In the genomic region with DNA sequence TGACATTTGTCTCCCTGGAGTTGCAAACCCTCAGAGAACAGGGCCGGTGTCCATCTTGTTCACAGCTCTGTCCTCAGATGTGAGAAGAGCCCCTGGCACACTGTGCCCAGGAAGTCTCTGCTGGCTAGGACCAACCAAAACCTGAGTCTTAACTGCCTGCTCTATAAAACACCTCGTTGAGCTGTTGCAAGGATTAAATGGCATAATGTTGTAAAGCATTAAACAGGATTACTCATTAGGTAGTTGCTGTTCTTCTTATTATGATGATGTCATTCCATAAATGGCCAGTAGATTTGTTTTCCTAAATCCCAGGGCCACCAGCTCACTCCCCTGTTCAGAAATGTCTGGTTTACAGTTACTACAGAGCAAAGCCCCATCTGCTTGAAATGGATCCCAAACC, we compare ENCODE assay signal across 8 cellular contexts.
DNase-seq lines count a peak whose midpoint lies in the region; ATAC-seq lines count a peak whose summit lies in the region.
"Not testable (repeated sequence)": the region's sequence is repeated elsewhere in the genome, so short reads cannot be mapped to it uniquely, and the experiment has no call there.

No MANE protein-coding gene starts in this region.

- ATAC-seq in activated naive CD8-positive, alpha-beta T cell treated with anti-CD3 and anti-CD28 coated beads, Interleukin-2, amount 50 U/mL, for 24 hours; naive thymus-derived CD8-positive, alpha-beta T cell; stimulated activated naive CD8-positive, alpha-beta T cell treated with anti-CD3 and anti-CD28 coated beads, Interleukin-15, amount 100 ng/mL, for 72 hours: not testable (repeated sequence)
- peak; percentile 32 for ATAC-seq in esophagus mucosa

- CTCF ChIA-PET in CD4-positive, alpha-beta memory T cell (lab: Charles Lee; ENCODE audit: partially characterized antibody), result interaction anchor here (1.2 to 5.7 kb wide), 5 partner anchors 9 to 152 kb away, joined by 4 to 43 read pairs (median 15); no protein-coding TSS in a partner anchor
- CTCF ChIA-PET in activated CD4-positive, alpha-beta memory T cell treated with anti-CD3 and anti-CD28 coated beads for 36 hours (lab: Charles Lee), result interaction anchor here (0.7 to 2.7 kb wide), 3 partner anchors 10 to 134 kb away, joined by 3 to 21 read pairs (median 3); no protein-coding TSS in a partner anchor

- peak overlapping the region in 5 of 8 donors; percentile 17 to 64 (median 57) for H3K4me3 Mint-ChIP-seq in CD4-positive, alpha-beta memory T cell
- H3K4me3 Mint-ChIP-seq in activated CD4-positive, alpha-beta memory T cell treated with anti-CD3 and anti-CD28 coated beads for 36 hours, result not testable (repeated sequence)
- peak overlapping the region; percentile 71 for H3K4me3 Mint-ChIP-seq in activated T-helper 1 cell treated with anti-CD3 and anti-CD28 coated beads, Interleukin-12 subunit alpha, Interleukin-12 subunit beta, Interleukin-2, Interleukin-4 antibody, amounts not matched to agents 30 ng/mL and 10 ng/mL and 1 ng/mL, durations not matched to agents 14 hours and 24 hours and 36 hours
- H3K4me3 Mint-ChIP-seq in activated naive CD8-positive, alpha-beta T cell treated with anti-CD3 and anti-CD28 coated beads, Interleukin-2, amount 50 U/mL, for 24 hours, result peak overlapping the region; percentile 37
- H3K4me3 Mint-ChIP-seq in naive thymus-derived CD8-positive, alpha-beta T cell, result peak overlapping the region in 6 of 10 donors; percentile 10 to 72 (median 54)
- H3K4me3 Mint-ChIP-seq in stimulated activated naive CD8-positive, alpha-beta T cell treated with anti-CD3 and anti-CD28 coated beads, Interleukin-15, amount 100 ng/mL, for 72 hours, result peak overlapping the region; percentile 68 to 85

- not testable (repeated sequence) for H3K27ac ChIP-seq in CD4-positive, alpha-beta memory T cell (ENCODE audit: low read depth, low read length)

- not testable (repeated sequence) for H3K9me3 Mint-ChIP-seq in CD4-positive, alpha-beta memory T cell; activated CD4-positive, alpha-beta memory T cell treated with anti-CD3 and anti-CD28 coated beads for 36 hours; activated T-helper 1 cell treated with anti-CD3 and anti-CD28 coated beads, Interleukin-12 subunit alpha, Interleukin-12 subunit beta, Interleukin-2, Interleukin-4 antibody, amounts not matched to agents 30 ng/mL and 10 ng/mL and 1 ng/mL, durations not matched to agents 14 hours and 24 hours and 36 hours; activated naive CD8-positive, alpha-beta T cell treated with anti-CD3 and anti-CD28 coated beads, Interleukin-2, amount 50 U/mL, for 24 hours; naive thymus-derived CD8-positive, alpha-beta T cell; stimulated activated naive CD8-positive, alpha-beta T cell treated with anti-CD3 and anti-CD28 coated beads, Interleukin-15, amount 100 ng/mL, for 72 hours

- POLR2A ChIA-PET in CD4-positive, alpha-beta memory T cell (lab: Charles Lee; ENCODE audit: partially characterized antibody), result interaction anchor here (1.0 kb wide), 1 partner anchor 134 kb away, joined by 3 read pairs; no protein-coding TSS in a partner anchor
- POLR2A ChIA-PET in activated CD4-positive, alpha-beta memory T cell treated with anti-CD3 and anti-CD28 coated beads for 36 hours (lab: Charles Lee), result interaction anchor here (1.9 to 2.0 kb wide), 2 partner anchors 12 to 133 kb away, joined by 5 to 11 read pairs; no protein-coding TSS in a partner anchor
- POLR2A ChIA-PET in naive thymus-derived CD8-positive, alpha-beta T cell (lab: Charles Lee), result interaction anchor here (0.7 kb wide), 1 partner anchor 13 kb away, joined by 3 read pairs; no protein-coding TSS in a partner anchor

- H3K4me1 Mint-ChIP-seq in CD4-positive, alpha-beta memory T cell, result peaks cover 54 to 81% (median 69%) of the 10 kb centered on the region in 4 donors
- peaks cover 62% of the 10 kb centered on the region for H3K4me1 Mint-ChIP-seq in activated CD4-positive, alpha-beta memory T cell treated with anti-CD3 and anti-CD28 coated beads for 36 hours (ENCODE audit: low read depth)
- H3K4me1 Mint-ChIP-seq in activated T-helper 1 cell treated with anti-CD3 and anti-CD28 coated beads, Interleukin-12 subunit alpha, Interleukin-12 subunit beta, Interleukin-2, Interleukin-4 antibody, amounts not matched to agents 30 ng/mL and 10 ng/mL and 1 ng/mL, durations not matched to agents 14 hours and 24 hours and 36 hours (ENCODE audit: low read depth), result peaks cover 61% of the 10 kb centered on the region
- H3K4me1 Mint-ChIP-seq in activated naive CD8-positive, alpha-beta T cell treated with anti-CD3 and anti-CD28 coated beads, Interleukin-2, amount 50 U/mL, for 24 hours, result peaks cover 61% of the 10 kb centered on the region
- peaks cover 41 to 76% (median 68%) of the 10 kb centered on the region in 4 donors for H3K4me1 Mint-ChIP-seq in naive thymus-derived CD8-positive, alpha-beta T cell
- H3K4me1 Mint-ChIP-seq in stimulated activated naive CD8-positive, alpha-beta T cell treated with anti-CD3 and anti-CD28 coated beads, Interleukin-15, amount 100 ng/mL, for 72 hours, result peaks cover 68% of the 10 kb centered on the region

- intact Hi-C loops in CD4-positive, alpha-beta memory T cell (cut with micrococcal nuclease), result not testable (repeated sequence)
- intact Hi-C loops in activated CD4-positive, alpha-beta memory T cell treated with anti-CD3 and anti-CD28 coated beads for 36 hours (cut with micrococcal nuclease), result loop anchor here (10.0 kb wide), 1 partner anchor 1190 kb away; no protein-coding TSS in a partner anchor
- intact Hi-C loops in activated T-helper 1 cell treated with anti-CD3 and anti-CD28 coated beads, Interleukin-12 subunit alpha, Interleukin-12 subunit beta, Interleukin-2, Interleukin-4 antibody, amounts not matched to agents 30 ng/mL and 10 ng/mL and 1 ng/mL, durations not matched to agents 14 hours and 24 hours and 36 hours (cut with micrococcal nuclease), result loop anchor here (5.0 to 10.0 kb wide), 2 partner anchors 358 to 840 kb away; a partner anchor contains a TSS

- not testable (repeated sequence) for H3K27me3 Mint-ChIP-seq in CD4-positive, alpha-beta memory T cell; activated CD4-positive, alpha-beta memory T cell treated with anti-CD3 and anti-CD28 coated beads for 36 hours; activated T-helper 1 cell treated with anti-CD3 and anti-CD28 coated beads, Interleukin-12 subunit alpha, Interleukin-12 subunit beta, Interleukin-2, Interleukin-4 antibody, amounts not matched to agents 30 ng/mL and 10 ng/mL and 1 ng/mL, durations not matched to agents 14 hours and 24 hours and 36 hours (ENCODE audit: insufficient read depth); activated naive CD8-positive, alpha-beta T cell treated with anti-CD3 and anti-CD28 coated beads, Interleukin-2, amount 50 U/mL, for 24 hours; naive thymus-derived CD8-positive, alpha-beta T cell; stimulated activated naive CD8-positive, alpha-beta T cell treated with anti-CD3 and anti-CD28 coated beads, Interleukin-15, amount 100 ng/mL, for 72 hours

- not testable (repeated sequence) for DNase-seq in CD4-positive, alpha-beta memory T cell; activated CD4-positive, alpha-beta memory T cell treated with anti-CD3 and anti-CD28 coated beads for 36 hours; activated T-helper 1 cell treated with anti-CD3 and anti-CD28 coated beads, Interleukin-12 subunit alpha, Interleukin-12 subunit beta, Interleukin-2, Interleukin-4 antibody, amounts not matched to agents 30 ng/mL and 10 ng/mL and 1 ng/mL, durations not matched to agents 14 hours and 24 hours and 36 hours (ENCODE audit: low spot score); activated naive CD8-positive, alpha-beta T cell treated with anti-CD3 and anti-CD28 coated beads, Interleukin-2, amount 50 U/mL, for 24 hours; naive thymus-derived CD8-positive, alpha-beta T cell; stimulated activated naive CD8-positive, alpha-beta T cell treated with anti-CD3 and anti-CD28 coated beads, Interleukin-15, amount 100 ng/mL, for 72 hours
- DNase-seq in NCI-H82 treated with DMSO at 0.1 percent for 48 hours (lab: John Stamatoyannopoulos, UW; ENCODE audit: unreplicated experiment), result peak; percentile 26

- H3K27me3 ChIP-seq in CD4-positive, alpha-beta memory T cell (ENCODE audit: insufficient read depth, low read length), result not testable (repeated sequence)

- H3K9me3 ChIP-seq in CD4-positive, alpha-beta memory T cell (ENCODE audit: control insufficient read depth in 1 of 2, low read length in 2 of 2), result not testable (repeated sequence)

- H3K4me3 ChIP-seq in CD4-positive, alpha-beta memory T cell (ENCODE audit: low read length in 2 of 2), result not testable (repeated sequence)

- peaks cover 64% of the 10 kb centered on the region for H3K4me1 ChIP-seq in CD4-positive, alpha-beta memory T cell (ENCODE audit: insufficient read depth, low read length)

- peaks cover 30 to 32% of the 10 kb centered on the region in 2 donors for H3K36me3 Mint-ChIP-seq in CD4-positive, alpha-beta memory T cell
- peaks cover 15% of the 10 kb centered on the region for H3K36me3 Mint-ChIP-seq in activated CD4-positive, alpha-beta memory T cell treated with anti-CD3 and anti-CD28 coated beads for 36 hours
- H3K36me3 Mint-ChIP-seq in activated T-helper 1 cell treated with anti-CD3 and anti-CD28 coated beads, Interleukin-12 subunit alpha, Interleukin-12 subunit beta, Interleukin-2, Interleukin-4 antibody, amounts not matched to agents 30 ng/mL and 10 ng/mL and 1 ng/mL, durations not matched to agents 14 hours and 24 hours and 36 hours (ENCODE audit: low read depth), result peaks cover 12% of the 10 kb centered on the region
- H3K36me3 Mint-ChIP-seq in activated naive CD8-positive, alpha-beta T cell treated with anti-CD3 and anti-CD28 coated beads, Interleukin-2, amount 50 U/mL, for 24 hours (ENCODE audit: low read depth), result peaks cover 15% of the 10 kb centered on the region
- H3K36me3 Mint-ChIP-seq in naive thymus-derived CD8-positive, alpha-beta T cell, result peaks cover 0 to 27% (median 24%) of the 10 kb centered on the region in 3 donors

- H3K36me3 ChIP-seq in CD4-positive, alpha-beta memory T cell (ENCODE audit: insufficient read depth, low read length), result peaks cover 18% of the 10 kb centered on the region

- peak overlapping the region; percentile 54 to 95 (median 88) for H3K27ac Mint-ChIP-seq in CD4-positive, alpha-beta memory T cell
- H3K27ac Mint-ChIP-seq in activated CD4-positive, alpha-beta memory T cell treated with anti-CD3 and anti-CD28 coated beads for 36 hours, result peak overlapping the region; percentile 83
- H3K27ac Mint-ChIP-seq in activated T-helper 1 cell treated with anti-CD3 and anti-CD28 coated beads, Interleukin-12 subunit alpha, Interleukin-12 subunit beta, Interleukin-2, Interleukin-4 antibody, amounts not matched to agents 30 ng/mL and 10 ng/mL and 1 ng/mL, durations not matched to agents 14 hours and 24 hours and 36 hours, result peak overlapping the region; percentile 62
- peak overlapping the region; percentile 54 for H3K27ac Mint-ChIP-seq in activated naive CD8-positive, alpha-beta T cell treated with anti-CD3 and anti-CD28 coated beads, Interleukin-2, amount 50 U/mL, for 24 hours
- peak overlapping the region; percentile 47 to 93 (median 90) for H3K27ac Mint-ChIP-seq in naive thymus-derived CD8-positive, alpha-beta T cell
- H3K27ac Mint-ChIP-seq in stimulated activated naive CD8-positive, alpha-beta T cell treated with anti-CD3 and anti-CD28 coated beads, Interleukin-15, amount 100 ng/mL, for 72 hours, result peak overlapping the region; percentile 83 to 94
